In genomic region chr4:38678078-38678477, GRCh38 we compare ENCODE assay signal across 10 cellular contexts. TPM values are rescaled to one million over a fixed set of nuclear protein-coding genes. Genes with fewer than 3 reads are reported as not detected.
A peak's percentile ranks its signal among the peaks of the same experiment; 100 is the strongest.
DNase-seq lines count a peak whose midpoint lies in the region; ATAC-seq lines count a peak whose summit lies in the region.
"Had no signal": no experiment of that assay in that cellular context is flagged by ENCODE, and none has a peak within 500 bp of the region (broad histone marks: within the 10 kb centered on the region; RNA-seq: fewer than 3 reads in every experiment).

No MANE protein-coding gene starts in this region.

- no peak for DNase-seq in Right ventricle myocardium inferior (ENCODE audit: missing footprints)
- no peak for DNase-seq in Right ventricle myocardium superior
- no peak for DNase-seq in naive thymus-derived CD8-positive, alpha-beta T cell
- DNase-seq in middle frontal gyrus (ENCODE audit: extremely low spot score, low spot score), result no peak
- DNase-seq in NCI-H69 (lab: John Stamatoyannopoulos, UW), result no peak
- DNase-seq: activated T-cell treated with anti-CD3 and anti-CD28 coated beads, Interleukin-2, amount 50 U/mL, for 72 hours had no signal

- no peaks in the 10 kb centered on the region for H3K9me3 ChIP-seq in esophagus (ENCODE audit: control insufficient read depth in 2 of 2, insufficient read depth in 1 of 2, low read depth in 1 of 2, low read length in 1 of 2)

- intact Hi-C loops in Right ventricle myocardium inferior (cut with DNase I), result loop anchor here (5.0 kb wide), 1 partner anchor 54 kb away; no protein-coding TSS in a partner anchor
- intact Hi-C loops in Right ventricle myocardium superior (cut with DNase I), result no loop called here

- no peak overlapping the region for H3K4me3 ChIP-seq in esophagus (ENCODE audit: low read depth in 1 of 2, low read length in 2 of 2)
- H3K4me3 ChIP-seq: SK-N-MC had no signal

- no peaks in the 10 kb centered on the region for H3K9me3 Mint-ChIP-seq in naive thymus-derived CD8-positive, alpha-beta T cell
- H3K9me3 Mint-ChIP-seq: activated T-cell treated with anti-CD3 and anti-CD28 coated beads, Interleukin-2, amount 50 U/mL, for 72 hours had no signal

- peak overlapping the region in 7 of 10 donors; percentile 2 to 87 (median 55) for H3K27ac Mint-ChIP-seq in naive thymus-derived CD8-positive, alpha-beta T cell

- peaks cover 0 to 47% (median 11%) of the 10 kb centered on the region in 3 donors for H3K36me3 Mint-ChIP-seq in naive thymus-derived CD8-positive, alpha-beta T cell

- 40 to 44% methylated on average over 5 of the region's 5 CpGs for WGBS in esophagus, 2 donors

- H3K4me3 Mint-ChIP-seq in naive thymus-derived CD8-positive, alpha-beta T cell, result peak overlapping the region in 7 of 10 donors; percentile 14 to 65 (median 30)

- H3K4me1 Mint-ChIP-seq in naive thymus-derived CD8-positive, alpha-beta T cell, result peaks cover 52 to 91% (median 80%) of the 10 kb centered on the region in 4 donors

- peaks cover 6 to 9% of the 10 kb centered on the region in 2 donors for H3K4me1 ChIP-seq in esophagus (ENCODE audit: control insufficient read depth in 2 of 2, insufficient read depth in 2 of 2, low read length in 1 of 2)

- POLR2A ChIA-PET in naive thymus-derived CD8-positive, alpha-beta T cell (lab: Charles Lee), result interaction anchor here (0.6 to 1.4 kb wide), 4 partner anchors 19 to 227 kb away, joined by 3 to 4 read pairs (median 3); no protein-coding TSS in a partner anchor

- no peaks in the 10 kb centered on the region for H3K27me3 Mint-ChIP-seq in naive thymus-derived CD8-positive, alpha-beta T cell

- H3K27ac ChIP-seq in esophagus (ENCODE audit: low read depth in 2 of 2, low read length in 1 of 2), result peak overlapping the region; percentile 55 to 59
- H3K27ac ChIP-seq: SK-N-MC had no signal

- H3K36me3 ChIP-seq in esophagus (ENCODE audit: control insufficient read depth in 2 of 2, insufficient read depth in 2 of 2, low read length in 1 of 2), result peaks cover 6 to 10% of the 10 kb centered on the region in 2 donors

- no peaks in the 10 kb centered on the region for H3K27me3 ChIP-seq in esophagus (ENCODE audit: control insufficient read depth in 1 of 2, insufficient read depth in 2 of 2, low read length in 2 of 2)

- ATAC-seq in Right ventricle myocardium inferior (peak; percentile 26), Right ventricle myocardium superior (ENCODE audit: poor library complexity) (no peak), HG03460 (IDR thresholded peaks at IDR 0.05; ENCODE audit: unreplicated experiment) (no peak), HG03469 (IDR thresholded peaks at IDR 0.05; ENCODE audit: unreplicated experiment) (no peak)
- no peak for ATAC-seq in naive thymus-derived CD8-positive, alpha-beta T cell

RNA-seq across cellular contexts. Expression of gene KLF3, which starts 14.1 kb away (rescaled TPM):
- total RNA-seq in Right ventricle myocardium inferior (18.9 TPM), Right ventricle myocardium superior (16.5 TPM)
- polyA plus RNA-seq in esophagus, result 10 to 100 TPM; 20.6 to 36.2 TPM
- 100 to 1,000 TPM; 124 to 125 TPM for total RNA-seq in naive thymus-derived CD8-positive, alpha-beta T cell
- polyA plus RNA-seq in naive thymus-derived CD8-positive, alpha-beta T cell, result 10 to 100 TPM; 46.2 to 56.6 (median 50.8) TPM
